In genomic region chr1:218674280-218674773, GRCh38 we compare ENCODE assay signal across 8 cellular contexts.
A peak's percentile ranks its signal among the peaks of the same experiment; 100 is the strongest.
DNase-seq lines count a peak whose midpoint lies in the region; ATAC-seq and TF ChIP-seq lines count a peak whose summit lies in the region.

No MANE protein-coding gene starts in this region.

- H3K4ac ChIP-seq in mesenchymal stem cell (ENCODE audit: low read depth in 1 of 2, low read length in 2 of 2) = peak overlapping the region; percentile 5 to 67

- peak overlapping the region; percentile 75 for H2BK5ac ChIP-seq in mesenchymal stem cell (ENCODE audit: low read depth, low read length, poor library complexity, severe bottlenecking)

- no peak for TF ChIP-seq CTCF in AG10803 (conservative IDR thresholded peaks at IDR 0.05; ENCODE audit: low read length)
- TF ChIP-seq CTCF in GM13977 (IDR thresholded peaks at IDR 0.05; ENCODE audit: extremely low read depth, insufficient read depth, missing control alignments) = no peak

- H3K27ac ChIP-seq in mesenchymal stem cell (ENCODE audit: low read length, poor library complexity, severe bottlenecking) = peak overlapping the region; percentile 97

- no peaks in the 10 kb centered on the region for H3K9me3 ChIP-seq in mesenchymal stem cell (ENCODE audit: control insufficient read depth, low read length)

- no peak overlapping the region for H3K23ac ChIP-seq in mesenchymal stem cell (ENCODE audit: low read length in 2 of 2)

- H3K27me3 ChIP-seq in mesenchymal stem cell (ENCODE audit: control insufficient read depth in 1 of 2, insufficient read depth in 1 of 2, low read length in 2 of 2) = no peaks in the 10 kb centered on the region

- ATAC-seq in HG03095 (IDR thresholded peaks at IDR 0.05; ENCODE audit: unreplicated experiment) = no peak

- H4K8ac ChIP-seq in mesenchymal stem cell (ENCODE audit: low read length) = peak overlapping the region; percentile 88

- H2BK15ac ChIP-seq in mesenchymal stem cell (ENCODE audit: low read depth, poor library complexity, severe bottlenecking) = peak overlapping the region; percentile 86

- peak overlapping the region; percentile 52 to 87 for H3K18ac ChIP-seq in mesenchymal stem cell (ENCODE audit: low read depth in 1 of 2, low read length in 2 of 2)

- no peak overlapping the region for H2AFZ ChIP-seq in mesenchymal stem cell (ENCODE audit: low read depth, low read length)

- H3K4me3 ChIP-seq in AG10803 (ENCODE audit: low read length) = no peak overlapping the region; the same call in 1 of the 2 replicates
- H3K4me3 ChIP-seq in mesenchymal stem cell (ENCODE audit: insufficient read depth in 1 of 2, low read depth in 1 of 2, low read length in 2 of 2) = peak overlapping the region in 1 of 2 experiments; percentile 63

- peak overlapping the region; percentile 21 for H2BK120ac ChIP-seq in mesenchymal stem cell (ENCODE audit: low read depth, low read length)

- DNase-seq in AG10803 (ENCODE audit: low read depth) (peak; percentile 74), M059J (ENCODE audit: low read depth) (peak; percentile 90), dermis blood vessel endothelial cell (peak; percentile 57), mesenchymal stem cell (peak; percentile 69), NCI-H526 treated with DMSO at 0.1 percent for 48 hours (lab: John Stamatoyannopoulos, UW) (no peak), GM13977 (ENCODE audit: low spot score) (no peak), NCI-H146 treated with DMSO at 0.1 percent for 48 hours (lab: John Stamatoyannopoulos, UW; ENCODE audit: unreplicated experiment) (no peak)

- 11% methylated on average over 8 of the region's 9 CpGs for WGBS in mesenchymal stem cell

- in situ Hi-C loops in GM13977 (cut with MboI; ENCODE audit: low pct_unique_long_range_greater_than_20kb, low sequenced_read_pairs, unreplicated experiment) = no loop called here

- H2BK12ac ChIP-seq in mesenchymal stem cell (ENCODE audit: low read length in 2 of 2) = peak overlapping the region; percentile 42 to 84

- no peaks in the 10 kb centered on the region for H3K79me1 ChIP-seq in mesenchymal stem cell (replicated peaks; ENCODE audit: low read length, poor library complexity, severe bottlenecking)

- peak overlapping the region; percentile 49 for H2AK5ac ChIP-seq in mesenchymal stem cell (ENCODE audit: low read length, severe bottlenecking)

- no peak overlapping the region for H3K4me2 ChIP-seq in mesenchymal stem cell (ENCODE audit: low read length, poor library complexity, severe bottlenecking)

- H3K9ac ChIP-seq in mesenchymal stem cell (ENCODE audit: low read length) = peak overlapping the region; percentile 82

- peaks cover 4% of the 10 kb centered on the region for H3K4me1 ChIP-seq in mesenchymal stem cell (ENCODE audit: control insufficient read depth, insufficient read depth, low read depth, low read length)

- H3K14ac ChIP-seq in mesenchymal stem cell (ENCODE audit: low read length in 2 of 2) = no peak overlapping the region

- H4K91ac ChIP-seq in mesenchymal stem cell (ENCODE audit: low read length) = peak overlapping the region; percentile 67

- H3K36me3 ChIP-seq in mesenchymal stem cell (ENCODE audit: control insufficient read depth in 1 of 2, insufficient read depth in 2 of 2, low read depth in 1 of 2, low read length in 2 of 2) = no peaks in the 10 kb centered on the region

Comparison
In these comparisons a context has a peak if more than half of its experiments do, and no peak if none do; other contexts are left out.
1. DNase-seq: peak in AG10803 (single experiment), M059J (single experiment), dermis blood vessel endothelial cell (single experiment) and mesenchymal stem cell (single experiment); none in NCI-H526 treated with DMSO at 0.1 percent for 48 hours (single experiment), GM13977 (single experiment) and NCI-H146 treated with DMSO at 0.1 percent for 48 hours (single experiment).